In genomic region chr3:59017617-59017984, GRCh38 we compare ENCODE assay signal across 16 cellular contexts. TPM values are rescaled to one million over a fixed set of nuclear protein-coding genes. Genes with fewer than 3 reads are reported as not detected.
DNase-seq lines count a peak whose midpoint lies in the region; ATAC-seq and TF ChIP-seq lines count a peak whose summit lies in the region.
"Had no signal": no experiment of that assay in that cellular context is flagged by ENCODE, and none has a peak within 500 bp of the region (broad histone marks: within the 10 kb centered on the region; RNA-seq: fewer than 3 reads in every experiment).

No MANE protein-coding gene starts in this region.

- no peaks in the 10 kb centered on the region for H3K27me3 Mint-ChIP-seq in progenitor cell of endocrine pancreas

- H3K27ac ChIP-seq in body of pancreas: peak overlapping the region; percentile 15 to 65 (median 62)
- H3K27ac ChIP-seq: C4-2B, HL-60, SJSA1 had no signal

- POLR2A ChIA-PET in GM10248 (lab: Yijun Ruan, JAX): no interaction called here

- ATAC-seq in body of pancreas: peak; percentile 87
- ATAC-seq in HG03196 (IDR thresholded peaks at IDR 0.05; ENCODE audit: unreplicated experiment): no peak
- ATAC-seq: PC-3 had no signal

- H3K27me3 ChIP-seq in body of pancreas: no peaks in the 10 kb centered on the region
- no peaks in the 10 kb centered on the region for H3K27me3 ChIP-seq in kidney epithelial cell (ENCODE audit: control insufficient read depth, insufficient read depth, low read length)
- H3K27me3 ChIP-seq: SJSA1 had no signal

- H3K36me3 ChIP-seq in body of pancreas (replicated peaks in 1 of 2; ENCODE audit: insufficient read depth in 1 of 2, low read depth in 2 of 2) (no peaks in the 10 kb centered on the region), kidney epithelial cell (ENCODE audit: control insufficient read depth, insufficient read depth, low read length) (no peaks in the 10 kb centered on the region)
- H3K36me3 ChIP-seq: HAP-1, SJSA1 had no signal

- no peaks in the 10 kb centered on the region for H3K4me1 ChIP-seq in body of pancreas
- H3K4me1 ChIP-seq: SJSA1 had no signal

- intact Hi-C loops in body of pancreas (cut with DNase I): no loop called here

- TF ChIP-seq CTCF in body of pancreas (IDR thresholded peaks at IDR 0.05): no peak
- peak; percentile 22 for TF ChIP-seq CTCF in kidney epithelial cell (IDR thresholded peaks at IDR 0.05; ENCODE audit: insufficient read depth, low read length, poor library complexity, severe bottlenecking)
- TF ChIP-seq CTCF in progenitor cell of endocrine pancreas (IDR thresholded peaks at IDR 0.05; ENCODE audit: unreplicated experiment): no peak
- TF ChIP-seq CTCF in GM10248 (IDR thresholded peaks at IDR 0.05; ENCODE audit: control extremely low read depth, extremely low read depth, low read depth, missing control alignments): no peak

- peaks cover 3% of the 10 kb centered on the region for H3K36me3 Mint-ChIP-seq in progenitor cell of endocrine pancreas (ENCODE audit: insufficient read depth)

- peaks cover 39% of the 10 kb centered on the region for H3K4me1 Mint-ChIP-seq in progenitor cell of endocrine pancreas (ENCODE audit: low read depth)

- in situ Hi-C loops in Caki2 (cut with HindIII; ENCODE audit: low pct_unique_long_range_greater_than_20kb, low sequenced_read_pairs): no loop called here

- H3K27ac Mint-ChIP-seq in progenitor cell of endocrine pancreas: peak overlapping the region; percentile 82

- no peak overlapping the region for H3K4me3 Mint-ChIP-seq in progenitor cell of endocrine pancreas (ENCODE audit: low read depth)

- no peak overlapping the region for H3K4me3 ChIP-seq in body of pancreas
- H3K4me3 ChIP-seq in kidney epithelial cell (ENCODE audit: low read depth, low read length): no peak overlapping the region
- H3K4me3 ChIP-seq: HAP-1, SJSA1 had no signal

- peaks cover 5% of the 10 kb centered on the region for H3K9me3 Mint-ChIP-seq in progenitor cell of endocrine pancreas (ENCODE audit: low read depth)

- WGBS in body of pancreas, 2 donors: 22 to 31% methylated on average over 2 of the region's 2 CpGs

- no peaks in the 10 kb centered on the region for H3K9me3 ChIP-seq in body of pancreas
- H3K9me3 ChIP-seq: HAP-1, SJSA1 had no signal

- no peak for TF ChIP-seq POLR2A in body of pancreas (IDR thresholded peaks at IDR 0.05)

- CTCF ChIA-PET in GM10248 (lab: Yijun Ruan, JAX): interaction anchor here (0.7 to 2.3 kb wide), 4 partner anchors 10 to 35 kb away, joined by 3 to 9 read pairs (median 6); no protein-coding TSS in a partner anchor

- DNase-seq in Caki2 (ENCODE audit: low read depth) (peak; percentile 91), body of pancreas (peak; percentile 29 to 63 (median 53)), kidney epithelial cell (ENCODE audit: low read depth) (peak; percentile 78), progenitor cell of endocrine pancreas (ENCODE audit: low spot score, unreplicated experiment) (no peak), NOMO-1 treated with dmso at 0.1 percent for 144 hours (lab: John Stamatoyannopoulos, UW; ENCODE audit: unreplicated experiment) (no peak), GM10248 (ENCODE audit: extremely low spot score) (no peak), RPMI8226 (no peak)
- DNase-seq: NCI-H1105 treated with DMSO at 0.1 percent for 48 hours; NCI-H1930; NK-92 treated with Interleukin-12 subunit alpha and Interleukin-12 subunit beta, amount 100 ng/mL, for 24 hours; PC-3 had no signal

RNA-seq across cellular contexts. Expression of gene CFAP20DC, which starts 32.2 kb away (rescaled TPM):
- 8.3 and 17.8 TPM in 2 replicates for total RNA-seq in Caki2 (2014; rRNA removed; shearing (Covaris generic); ENCODE audit: low replicate concordance)
- total RNA-seq in body of pancreas (1 to 10 TPM in 1 of 2 donors, under 1 TPM in 1; 0.33 to 1.0 TPM), kidney epithelial cell (8.2 and 8.6 TPM in 2 replicates), progenitor cell of endocrine pancreas (8.0 and 10.4 TPM in 2 replicates)

Comparison
In these comparisons a context has a peak if more than half of its experiments do, and no peak if none do; other contexts are left out.
1. DNase-seq: peak in Caki2 (single experiment), body of pancreas (4 of 4) and kidney epithelial cell (single experiment); none in progenitor cell of endocrine pancreas (single experiment), NOMO-1 treated with dmso at 0.1 percent for 144 hours (single experiment), GM10248 (single experiment) and RPMI8226 (single experiment).